In the genomic region with DNA sequence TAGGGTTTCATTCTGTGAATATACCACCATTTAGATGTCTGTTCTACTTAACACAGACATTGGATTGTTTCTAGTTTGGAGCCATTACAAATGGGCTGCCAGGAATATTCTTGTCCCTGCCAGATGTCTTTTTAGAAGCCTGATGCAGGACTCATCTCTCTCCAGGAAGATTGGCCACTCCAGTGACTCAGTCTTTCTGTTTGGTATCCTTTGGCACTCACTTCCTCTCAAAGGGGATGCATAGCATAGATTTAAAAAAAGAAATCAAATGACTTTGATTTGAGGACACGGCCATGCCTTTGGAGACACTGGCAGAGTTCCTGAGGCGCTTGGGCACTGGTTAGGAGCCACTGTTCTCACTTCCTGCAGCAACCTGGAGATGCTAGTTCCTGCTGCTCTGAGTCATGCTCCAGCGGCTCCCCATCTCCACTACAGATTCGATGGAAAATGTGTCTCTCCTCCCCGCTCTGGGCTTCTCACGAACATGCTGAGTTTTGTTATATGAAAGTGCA, we compare ENCODE assay signal across 11 cellular contexts.
DNase-seq lines count a peak whose midpoint lies in the region; ATAC-seq and TF ChIP-seq lines count a peak whose summit lies in the region.
"Had no signal": no experiment of that assay in that cellular context is flagged by ENCODE, and none has a peak within 500 bp of the region (broad histone marks: within the 10 kb centered on the region; RNA-seq: fewer than 3 reads in every experiment).

No MANE protein-coding gene starts in this region.

- ATAC-seq in HG03196 (IDR thresholded peaks at IDR 0.05; ENCODE audit: unreplicated experiment) (no peak), GM18519 (IDR thresholded peaks at IDR 0.05; ENCODE audit: low FRiP score, unreplicated experiment) (no peak)

- peak overlapping the region; percentile 43 for H3K4me2 ChIP-seq in BLaER1

- H3K9ac ChIP-seq in BLaER1 = no peak overlapping the region

- H3K27ac ChIP-seq in BLaER1 = no peak overlapping the region
- H3K27ac ChIP-seq: pancreas had no signal

- DNase-seq in NOMO-1 treated with DMSO at 0.1 percent for 48 hours (lab: John Stamatoyannopoulos, UW; ENCODE audit: unreplicated experiment) (peak; percentile 91), epithelial cell of esophagus (ENCODE audit: low read depth) (peak; percentile 55), T-helper 1 cell (no peak), NCI-H187 treated with DMSO at 0.1 percent for 48 hours (lab: John Stamatoyannopoulos, UW) (no peak)
- DNase-seq: activated B cell treated with CpG ODN at 0.5 μM for 24 hours, NCI-H1417 treated with DMSO at 0.1 percent for 48 hours, pancreas had no signal

- TF ChIP-seq CTCF in epithelial cell of esophagus (IDR thresholded peaks at IDR 0.05; ENCODE audit: insufficient read depth, low read depth, low read length, missing control alignments) = no peak
- TF ChIP-seq CTCF in nephron (IDR thresholded peaks at IDR 0.05; ENCODE audit: unreplicated experiment in 3 of 3) = no peak

- peaks cover 35% of the 10 kb centered on the region for H3K4me1 Mint-ChIP-seq in nephron

- no peaks in the 10 kb centered on the region for H3K36me3 Mint-ChIP-seq in nephron (ENCODE audit: low read depth)

- H3K4me3 ChIP-seq in BLaER1 (no peak overlapping the region), epithelial cell of esophagus (ENCODE audit: low read length) (no peak overlapping the region)
- H3K4me3 ChIP-seq: pancreas had no signal

- H3K27me3 ChIP-seq in BLaER1 = no peaks in the 10 kb centered on the region
- H3K27me3 ChIP-seq: pancreas had no signal

- peaks cover 37% of the 10 kb centered on the region for H3K4me1 ChIP-seq in BLaER1
- H3K4me1 ChIP-seq: pancreas had no signal

- H4K20me1 ChIP-seq in BLaER1 = no peaks in the 10 kb centered on the region

- peak overlapping the region in 2 of 3 experiments; percentile 15 to 73 for H3K27ac Mint-ChIP-seq in nephron
- H3K27ac Mint-ChIP-seq: activated B cell treated with CpG ODN at 0.5 μM for 24 hours had no signal

- no peaks in the 10 kb centered on the region for H3K36me3 ChIP-seq in BLaER1
- H3K36me3 ChIP-seq: pancreas had no signal

- peaks cover 4% of the 10 kb centered on the region for H3K9me3 Mint-ChIP-seq in nephron
- H3K9me3 Mint-ChIP-seq: activated B cell treated with CpG ODN at 0.5 μM for 24 hours had no signal

- no peaks in the 10 kb centered on the region for H3K9me3 ChIP-seq in BLaER1
- H3K9me3 ChIP-seq: pancreas had no signal

- no peak overlapping the region for H3K4me3 Mint-ChIP-seq in nephron
- H3K4me3 Mint-ChIP-seq: activated B cell treated with CpG ODN at 0.5 μM for 24 hours had no signal

- H3K27me3 Mint-ChIP-seq in nephron (ENCODE audit: low read depth) = peaks cover 5% of the 10 kb centered on the region

Comparison
In these comparisons a context has a peak if more than half of its experiments do, and no peak if none do; other contexts are left out.
1. DNase-seq: peak in NOMO-1 treated with DMSO at 0.1 percent for 48 hours (single experiment) and epithelial cell of esophagus (single experiment); none in T-helper 1 cell (0 of 5) and NCI-H187 treated with DMSO at 0.1 percent for 48 hours (single experiment).